16 cellular contexts compared by ENCODE assay signal in genomic region chr6:70901324-70901723, GRCh38. TPM values are rescaled to one million over a fixed set of nuclear protein-coding genes. Genes with fewer than 3 reads are reported as not detected.
DNase-seq lines count a peak whose midpoint lies in the region; ATAC-seq and TF ChIP-seq lines count a peak whose summit lies in the region.
"Had no signal": no experiment of that assay in that cellular context is flagged by ENCODE, and none has a peak within 500 bp of the region (broad histone marks: within the 10 kb centered on the region; RNA-seq: fewer than 3 reads in every experiment).

No MANE protein-coding gene starts in this region.

- DNase-seq in BJ (ENCODE audit: low read depth) = no peak
- peak; percentile 2 for DNase-seq in HCEC 1CT
- peak; percentile 39 for DNase-seq in SK-MEL-5 (ENCODE audit: low read depth, low spot score)
- DNase-seq in foreskin fibroblast = no peak
- no peak for DNase-seq in activated T-cell treated with anti-CD3 and anti-CD28 coated beads, Interleukin-2, amount 50 U/mL, for 24 hours
- DNase-seq: activated CD8-positive, alpha-beta memory T cell treated with anti-CD3 and anti-CD28 coated beads, Interleukin-2, amount 50 U/mL, for 48 hours; COR-L47; H7; KBM-7; stimulated activated CD4-positive, alpha-beta T cell treated with anti-CD3 and anti-CD28 coated beads, Interleukin-4, amount 100 ng/mL, for 1 hour; stimulated activated naive CD4-positive, alpha-beta T cell had no signal

- TF ChIP-seq POLR2A in gastroesophageal sphincter (IDR thresholded peaks at IDR 0.05) = no peak

- ATAC-seq in esophagus mucosa (no peak), gastroesophageal sphincter (no peak), HG03045 (IDR thresholded peaks at IDR 0.05; ENCODE audit: unreplicated experiment) (no peak)

- H3K27me3 ChIP-seq in BJ (ENCODE audit: control insufficient read depth, insufficient read depth, low read length) (no peaks in the 10 kb centered on the region), gastroesophageal sphincter (no peaks in the 10 kb centered on the region)

- H3K4me1 Mint-ChIP-seq in activated T-cell treated with anti-CD3 and anti-CD28 coated beads, Interleukin-2, amount 50 U/mL, for 24 hours (ENCODE audit: low read depth) = no peaks in the 10 kb centered on the region

- no peaks in the 10 kb centered on the region for H3K9me3 ChIP-seq in gastroesophageal sphincter
- H3K9me3 ChIP-seq: prostate gland had no signal

- peaks cover 27% of the 10 kb centered on the region for H3K27me3 Mint-ChIP-seq in activated T-cell treated with anti-CD3 and anti-CD28 coated beads, Interleukin-2, amount 50 U/mL, for 24 hours

- in situ Hi-C loops in SK-MEL-5 (cut with HindIII; ENCODE audit: low pct_unique_long_range_greater_than_20kb, low sequenced_read_pairs) = no loop called here

- no peak overlapping the region for H3K27ac ChIP-seq in gastroesophageal sphincter
- H3K27ac ChIP-seq: prostate gland had no signal

- TF ChIP-seq CTCF in BJ (IDR thresholded peaks at IDR 0.05; ENCODE audit: insufficient read depth, low read depth, low read length) = peak; percentile 33; the same call in 1 of the 2 replicates
- peak; percentile 15 for TF ChIP-seq CTCF in foreskin fibroblast (IDR thresholded peaks at IDR 0.05; ENCODE audit: low read depth, low read length)
- TF ChIP-seq CTCF in gastroesophageal sphincter (IDR thresholded peaks at IDR 0.05) = no peak

- no peak overlapping the region for H3K4me3 Mint-ChIP-seq in activated T-cell treated with anti-CD3 and anti-CD28 coated beads, Interleukin-2, amount 50 U/mL, for 24 hours

- H3K4me1 ChIP-seq in gastroesophageal sphincter = no peaks in the 10 kb centered on the region
- H3K4me1 ChIP-seq: prostate gland had no signal

- H3K36me3 ChIP-seq in BJ (ENCODE audit: control insufficient read depth, insufficient read depth, low read length) (no peaks in the 10 kb centered on the region), gastroesophageal sphincter (no peaks in the 10 kb centered on the region)
- H3K36me3 ChIP-seq: prostate gland had no signal

- 75 to 83% methylated on average over 2 to 3 of the region's 3 CpGs for WGBS in gastroesophageal sphincter (ENCODE audit: low coverage in 1 of 2), 2 donors

- H3K36me3 Mint-ChIP-seq in activated T-cell treated with anti-CD3 and anti-CD28 coated beads, Interleukin-2, amount 50 U/mL, for 24 hours (ENCODE audit: low read depth) = no peaks in the 10 kb centered on the region

- CTCF ChIA-PET in BJ (lab: Yijun Ruan, JAX) = interaction anchor here (1.2 to 5.1 kb wide), 2 partner anchors 14 to 16 kb away, joined by 3 to 28 read pairs; no protein-coding TSS in a partner anchor

- no peak overlapping the region for H3K27ac Mint-ChIP-seq in activated T-cell treated with anti-CD3 and anti-CD28 coated beads, Interleukin-2, amount 50 U/mL, for 24 hours

- H3K9me3 Mint-ChIP-seq in activated T-cell treated with anti-CD3 and anti-CD28 coated beads, Interleukin-2, amount 50 U/mL, for 24 hours = no peaks in the 10 kb centered on the region

- no peak overlapping the region for H3K4me3 ChIP-seq in BJ (ENCODE audit: low read depth, low read length)
- H3K4me3 ChIP-seq in foreskin fibroblast (ENCODE audit: low read depth in 1 of 2, low read length in 2 of 2) = no peak overlapping the region
- H3K4me3 ChIP-seq in gastroesophageal sphincter = no peak overlapping the region
- H3K4me3 ChIP-seq: prostate gland had no signal

- POLR2A ChIA-PET in BJ (lab: Charles Lee) = no interaction called here

- no peak for TF ChIP-seq EP300 in gastroesophageal sphincter (IDR thresholded peaks at IDR 0.05)

RNA-seq across cellular contexts. Expression of gene B3GAT2, which starts 55.5 kb away (rescaled TPM):
- 0.01 and 0.02 TPM in 2 replicates for polyA plus RNA-seq in BJ (2011; rRNA removed)
- not detected in 2 replicates for polyA minus RNA-seq in BJ (2011; rRNA and poly(A)+ RNA removed)
- total RNA-seq in SK-MEL-5 (2014; rRNA removed; shearing (Covaris generic)) = 0.03 TPM in 1 of 2 replicates, not detected in the other
- 0.01 TPM in 1 of 2 replicates, not detected in the other for polyA plus RNA-seq in SK-MEL-5 (2015; cell fraction: cytosol; rRNA removed)
- polyA plus RNA-seq in SK-MEL-5 (2015; cell fraction: nucleus; rRNA removed) = 0.19 and 0.41 TPM in 2 replicates
- total RNA-seq in esophagus mucosa = not detected
- total RNA-seq in gastroesophageal sphincter = under 1 TPM in 1 of 4 donors, not detected in 3; 0.16 TPM
- total RNA-seq: mesenteric fat pad had no signal

Comparison
In these comparisons a context has a peak if more than half of its experiments do, and no peak if none do; other contexts are left out.
1. DNase-seq: peak in HCEC 1CT (single experiment) and SK-MEL-5 (single experiment); none in BJ (single experiment), foreskin fibroblast (0 of 2) and activated T-cell treated with anti-CD3 and anti-CD28 coated beads, Interleukin-2, amount 50 U/mL, for 24 hours (single experiment).
2. CTCF ChIP-seq: peak in BJ (single experiment) and foreskin fibroblast (single experiment); none in gastroesophageal sphincter (0 of 4).